1 cellular context compared by ENCODE assay signal in genomic region chr16:82643936-82644630, GRCh38.
TF ChIP-seq lines count a peak whose summit lies in the region.

No MANE protein-coding gene starts in this region.

TF ChIP-seq in GM23338, 12 proteins besides CTCF, POLR2A, EP300 and RAD21 (continued from another document):
- TF ChIP-seq, protein P1, sequence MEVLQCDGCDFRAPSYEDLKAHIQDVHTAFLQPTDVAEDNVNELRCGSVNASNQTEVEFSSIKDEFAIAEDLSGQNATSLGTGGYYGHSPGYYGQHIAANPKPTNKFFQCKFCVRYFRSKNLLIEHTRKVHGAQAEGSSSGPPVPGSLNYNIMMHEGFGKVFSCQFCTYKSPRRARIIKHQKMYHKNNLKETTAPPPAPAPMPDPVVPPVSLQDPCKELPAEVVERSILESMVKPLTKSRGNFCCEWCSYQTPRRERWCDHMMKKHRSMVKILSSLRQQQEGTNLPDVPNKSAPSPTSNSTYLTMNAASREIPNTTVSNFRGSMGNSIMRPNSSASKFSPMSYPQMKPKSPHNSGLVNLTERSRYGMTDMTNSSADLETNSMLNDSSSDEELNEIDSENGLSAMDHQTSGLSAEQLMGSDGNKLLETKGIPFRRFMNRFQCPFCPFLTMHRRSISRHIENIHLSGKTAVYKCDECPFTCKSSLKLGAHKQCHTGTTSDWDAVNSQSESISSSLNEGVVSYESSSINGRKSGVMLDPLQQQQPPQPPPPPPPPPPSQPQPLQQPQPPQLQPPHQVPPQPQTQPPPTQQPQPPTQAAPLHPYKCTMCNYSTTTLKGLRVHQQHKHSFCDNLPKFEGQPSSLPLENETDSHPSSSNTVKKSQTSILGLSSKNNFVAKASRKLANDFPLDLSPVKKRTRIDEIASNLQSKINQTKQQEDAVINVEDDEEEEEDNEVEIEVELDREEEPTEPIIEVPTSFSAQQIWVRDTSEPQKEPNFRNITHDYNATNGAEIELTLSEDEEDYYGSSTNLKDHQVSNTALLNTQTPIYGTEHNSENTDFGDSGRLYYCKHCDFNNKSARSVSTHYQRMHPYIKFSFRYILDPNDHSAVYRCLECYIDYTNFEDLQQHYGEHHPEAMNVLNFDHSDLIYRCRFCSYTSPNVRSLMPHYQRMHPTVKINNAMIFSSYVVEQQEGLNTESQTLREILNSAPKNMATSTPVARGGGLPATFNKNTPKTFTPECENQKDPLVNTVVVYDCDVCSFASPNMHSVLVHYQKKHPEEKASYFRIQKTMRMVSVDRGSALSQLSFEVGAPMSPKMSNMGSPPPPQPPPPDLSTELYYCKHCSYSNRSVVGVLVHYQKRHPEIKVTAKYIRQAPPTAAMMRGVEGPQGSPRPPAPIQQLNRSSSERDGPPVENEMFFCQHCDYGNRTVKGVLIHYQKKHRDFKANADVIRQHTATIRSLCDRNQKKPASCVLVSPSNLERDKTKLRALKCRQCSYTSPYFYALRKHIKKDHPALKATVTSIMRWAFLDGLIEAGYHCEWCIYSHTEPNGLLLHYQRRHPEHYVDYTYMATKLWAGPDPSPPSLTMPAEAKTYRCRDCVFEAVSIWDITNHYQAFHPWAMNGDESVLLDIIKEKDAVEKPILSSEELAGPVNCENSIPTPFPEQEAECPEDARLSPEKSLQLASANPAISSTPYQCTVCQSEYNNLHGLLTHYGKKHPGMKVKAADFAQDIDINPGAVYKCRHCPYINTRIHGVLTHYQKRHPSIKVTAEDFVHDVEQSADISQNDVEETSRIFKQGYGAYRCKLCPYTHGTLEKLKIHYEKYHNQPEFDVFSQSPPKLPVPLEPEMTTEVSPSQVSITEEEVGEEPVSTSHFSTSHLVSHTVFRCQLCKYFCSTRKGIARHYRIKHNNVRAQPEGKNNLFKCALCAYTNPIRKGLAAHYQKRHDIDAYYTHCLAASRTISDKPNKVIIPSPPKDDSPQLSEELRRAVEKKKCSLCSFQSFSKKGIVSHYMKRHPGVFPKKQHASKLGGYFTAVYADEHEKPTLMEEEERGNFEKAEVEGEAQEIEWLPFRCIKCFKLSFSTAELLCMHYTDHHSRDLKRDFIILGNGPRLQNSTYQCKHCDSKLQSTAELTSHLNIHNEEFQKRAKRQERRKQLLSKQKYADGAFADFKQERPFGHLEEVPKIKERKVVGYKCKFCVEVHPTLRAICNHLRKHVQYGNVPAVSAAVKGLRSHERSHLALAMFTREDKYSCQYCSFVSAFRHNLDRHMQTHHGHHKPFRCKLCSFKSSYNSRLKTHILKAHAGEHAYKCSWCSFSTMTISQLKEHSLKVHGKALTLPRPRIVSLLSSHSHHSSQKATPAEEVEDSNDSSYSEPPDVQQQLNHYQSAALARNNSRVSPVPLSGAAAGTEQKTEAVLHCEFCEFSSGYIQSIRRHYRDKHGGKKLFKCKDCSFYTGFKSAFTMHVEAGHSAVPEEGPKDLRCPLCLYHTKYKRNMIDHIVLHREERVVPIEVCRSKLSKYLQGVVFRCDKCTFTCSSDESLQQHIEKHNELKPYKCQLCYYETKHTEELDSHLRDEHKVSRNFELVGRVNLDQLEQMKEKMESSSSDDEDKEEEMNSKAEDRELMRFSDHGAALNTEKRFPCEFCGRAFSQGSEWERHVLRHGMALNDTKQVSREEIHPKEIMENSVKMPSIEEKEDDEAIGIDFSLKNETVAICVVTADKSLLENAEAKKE (CRISPR knock-in tag; IDR thresholded peaks at IDR 0.05): no peak; the same call in 1 of the 2 replicates
- no peak for TF ChIP-seq ZNF331 (CRISPR knock-in tag; IDR thresholded peaks at IDR 0.05; ENCODE audit: low read depth)
- no peak for TF ChIP-seq CREB1 (CRISPR knock-in tag; IDR thresholded peaks at IDR 0.05; ENCODE audit: low read depth)
- TF ChIP-seq EZH2 (IDR thresholded peaks at IDR 0.05; ENCODE audit: low read depth, unreplicated experiment): no peak
- no peak for TF ChIP-seq EZH2phosphoT487 (IDR thresholded peaks at IDR 0.05; ENCODE audit: unreplicated experiment)
- no peak for TF ChIP-seq REST (IDR thresholded peaks at IDR 0.05; ENCODE audit: unreplicated experiment)
